ENCODE assay signal across 10 cellular contexts in genomic region chr6:35691027-35691824, GRCh38. TPM values are rescaled to one million over a fixed set of nuclear protein-coding genes. Genes with fewer than 3 reads are reported as not detected.
A peak's percentile ranks its signal among the peaks of the same experiment; 100 is the strongest.
DNase-seq lines count a peak whose midpoint lies in the region; ATAC-seq and TF ChIP-seq lines count a peak whose summit lies in the region.
"Had no signal": no experiment of that assay in that cellular context is flagged by ENCODE, and none has a peak within 500 bp of the region (broad histone marks: within the 10 kb centered on the region; RNA-seq: fewer than 3 reads in every experiment).

No MANE protein-coding gene starts in this region.

- no peaks in the 10 kb centered on the region for H3F3A ChIP-seq in neural cell (ENCODE audit: insufficient read depth, low read length, poor library complexity, severe bottlenecking)

- peaks cover 23% of the 10 kb centered on the region for H3K4me1 Mint-ChIP-seq in activated T-cell treated with anti-CD3 and anti-CD28 coated beads, Interleukin-2, amount 50 U/mL, for 24 hours (ENCODE audit: low read depth)

- peak; percentile 84 for TF ChIP-seq EP300 in neural cell (conservative IDR thresholded peaks at IDR 0.05; ENCODE audit: poor library complexity, severe bottlenecking)

- TF ChIP-seq RAD21 in neural cell (conservative IDR thresholded peaks at IDR 0.05), result no peak

- H3K27me3 Mint-ChIP-seq in activated T-cell treated with anti-CD3 and anti-CD28 coated beads, Interleukin-2, amount 50 U/mL, for 24 hours, result no peaks in the 10 kb centered on the region

- TF ChIP-seq CTCF in neural cell (IDR thresholded peaks at IDR 0.05; ENCODE audit: poor library complexity, severe bottlenecking), result no peak

- H3K4me2 ChIP-seq in neural cell (ENCODE audit: low read length), result no peak overlapping the region
- H3K4me2 ChIP-seq: A549 had no signal

- peaks cover 11% of the 10 kb centered on the region for H3K36me3 Mint-ChIP-seq in activated T-cell treated with anti-CD3 and anti-CD28 coated beads, Interleukin-2, amount 50 U/mL, for 24 hours (ENCODE audit: low read depth)

- H3K4me3 Mint-ChIP-seq in activated T-cell treated with anti-CD3 and anti-CD28 coated beads, Interleukin-2, amount 50 U/mL, for 24 hours, result no peak overlapping the region

- H2AFZ ChIP-seq in neural cell (ENCODE audit: low read depth, low read length), result no peak overlapping the region

- no peak for ATAC-seq in GM19324 (IDR thresholded peaks at IDR 0.05; ENCODE audit: low FRiP score, unreplicated experiment)
- no peak for ATAC-seq in GM18909 (IDR thresholded peaks at IDR 0.05; ENCODE audit: poor library complexity, unreplicated experiment)
- ATAC-seq: A549 had no signal

- no peaks in the 10 kb centered on the region for H3K36me3 ChIP-seq in neural cell (ENCODE audit: insufficient read depth, low read length)

- H3K79me2 ChIP-seq in neural cell (replicated peaks; ENCODE audit: insufficient read depth, low read length), result no peaks in the 10 kb centered on the region

- no peaks in the 10 kb centered on the region for H4K20me1 ChIP-seq in neural cell (ENCODE audit: insufficient read depth)

- peaks cover 23% of the 10 kb centered on the region for H3K27me3 ChIP-seq in neural cell (ENCODE audit: insufficient read depth, low read depth, low read length)

- no peaks in the 10 kb centered on the region for H3K9me3 ChIP-seq in neural cell (ENCODE audit: low read length)

- no peak overlapping the region for H3K27ac Mint-ChIP-seq in activated T-cell treated with anti-CD3 and anti-CD28 coated beads, Interleukin-2, amount 50 U/mL, for 24 hours

- no peak overlapping the region for H3K4me3 ChIP-seq in neural cell (ENCODE audit: low read length)
- H3K4me3 ChIP-seq: A549 had no signal

- peak overlapping the region; percentile 60 for H3K27ac ChIP-seq in neural cell (ENCODE audit: low read length)
- H3K27ac ChIP-seq: A549 had no signal

- no peaks in the 10 kb centered on the region for H3K9me2 ChIP-seq in neural cell (ENCODE audit: insufficient read depth, low read length)

- peak overlapping the region; percentile 15 for H3K9ac ChIP-seq in neural cell (ENCODE audit: low read length)

- H3K9me3 Mint-ChIP-seq in activated T-cell treated with anti-CD3 and anti-CD28 coated beads, Interleukin-2, amount 50 U/mL, for 24 hours, result no peaks in the 10 kb centered on the region

- DNase-seq in activated T-cell treated with anti-CD3 and anti-CD28 coated beads, Interleukin-2, amount 50 U/mL, for 24 hours, result peak; percentile 24
- no peak for DNase-seq in activated T-cell treated with anti-CD3 and anti-CD28 coated beads, Interleukin-2, amount 50 U/mL, for 48 hours
- DNase-seq in fibroblast of the conjunctiva (ENCODE audit: low read depth), result peak; percentile 77
- peak; percentile 79 for DNase-seq in ureter (ENCODE audit: low spot score)
- no peak for DNase-seq in HuH-7.5 (ENCODE audit: low spot score)

TF ChIP-seq in neural cell, 6 proteins besides CTCF, POLR2A, EP300 and RAD21:
- TF ChIP-seq TAF1 (IDR thresholded peaks at IDR 0.05; ENCODE audit: low read depth), result no peak
- no peak for TF ChIP-seq MXI1 (conservative IDR thresholded peaks at IDR 0.05; ENCODE audit: poor library complexity, severe bottlenecking)
- peak; percentile 71 for TF ChIP-seq POLR2AphosphoS5 (IDR thresholded peaks at IDR 0.05)

RNA-seq across cellular contexts. Expression of gene FKBP5, which starts 2.5 kb away (rescaled TPM):
- polyA plus RNA-seq in neural cell, result 0.84 and 1.2 TPM in 2 replicates
- polyA minus RNA-seq in neural cell, result 2.3 and 2.7 TPM in 2 replicates
- total RNA-seq in ureter, result 112 TPM

RNA-seq across cellular contexts. Expression of gene ARMC12, which starts 45.6 kb away (rescaled TPM):
- 2.2 and 4.9 TPM in 2 replicates for polyA plus RNA-seq in neural cell
- polyA minus RNA-seq in neural cell, result 0.49 and 1.3 TPM in 2 replicates
- total RNA-seq in ureter, result 1.5 TPM
- total RNA-seq: HT1080 had no signal

Comparison
In these comparisons a context has a peak if more than half of its experiments do, and no peak if none do; other contexts are left out.
1. DNase-seq: peak in activated T-cell treated with anti-CD3 and anti-CD28 coated beads, Interleukin-2, amount 50 U/mL, for 24 hours (single experiment), fibroblast of the conjunctiva (single experiment) and ureter (single experiment); none in activated T-cell treated with anti-CD3 and anti-CD28 coated beads, Interleukin-2, amount 50 U/mL, for 48 hours (0 of 2) and HuH-7.5 (single experiment).